Comparison of ENCODE assay signal across 8 cellular contexts in genomic region chr1:33460947-33461629, GRCh38. TPM values are rescaled to one million over a fixed set of nuclear protein-coding genes. Genes with fewer than 3 reads are reported as not detected.
DNase-seq lines count a peak whose midpoint lies in the region; ATAC-seq and TF ChIP-seq lines count a peak whose summit lies in the region.

No MANE protein-coding gene starts in this region.

- H3K4me2 ChIP-seq in PC-9: 0 out of 2 replicates have a peak overlapping the region, but pooled peaks have one; percentile 37
- no peak overlapping the region for H3K4me2 ChIP-seq in PC-3 (ENCODE audit: low read length)

- H3K9me3 ChIP-seq in PC-9 (ENCODE audit: insufficient read depth, low read depth) (no peaks in the 10 kb centered on the region), muscle layer of duodenum (ENCODE audit: control insufficient read depth in 1 of 2, low read length in 2 of 2) (no peaks in the 10 kb centered on the region), PC-3 (ENCODE audit: low read length) (no peaks in the 10 kb centered on the region)

- CTCF ChIA-PET in PC-9 (lab: Charles Lee) (no interaction called here), PC-3 (lab: Charles Lee) (no interaction called here)

- H3K27me3 ChIP-seq in PC-9 (ENCODE audit: insufficient read depth, low read depth) (no peaks in the 10 kb centered on the region), muscle layer of duodenum (ENCODE audit: low read depth, low read length) (no peaks in the 10 kb centered on the region), PC-3 (ENCODE audit: low read length) (no peaks in the 10 kb centered on the region)

- peak; percentile 65 for DNase-seq in GM13976 (ENCODE audit: low spot score)
- DNase-seq in PC-9: no peak
- DNase-seq in NCI-H1105 (lab: John Stamatoyannopoulos, UW): no peak
- DNase-seq in NCI-H1105 treated with DMSO at 0.1 percent for 48 hours (lab: John Stamatoyannopoulos, UW): no peak
- DNase-seq in NCI-H1436 treated with DMSO at 0.1 percent for 48 hours (lab: John Stamatoyannopoulos, UW): no peak
- DNase-seq in PC-3: no peak

- H2AFZ ChIP-seq in PC-9 (no peak overlapping the region), PC-3 (ENCODE audit: low read length) (no peak overlapping the region)

- ATAC-seq in HG02763 (IDR thresholded peaks at IDR 0.05; ENCODE audit: unreplicated experiment): peak; percentile 64
- no peak for ATAC-seq in PC-3

- H3K27ac ChIP-seq in PC-9 (0 out of 2 replicates have a peak overlapping the region, but pooled peaks have one; percentile 64), muscle layer of duodenum (ENCODE audit: low read length) (peak overlapping the region; percentile 79), PC-3 (ENCODE audit: low read length) (no peak overlapping the region)

- in situ Hi-C loops in GM13976 (cut with MboI; ENCODE audit: low sequenced_read_pairs, unreplicated experiment): no loop called here

- POLR2A ChIA-PET in PC-9 (lab: Charles Lee; ENCODE audit: unreplicated experiment) (interaction anchor here (0.6 kb wide), 2 partner anchors 188 to 335 kb away, joined by 3 to 5 read pairs; no protein-coding TSS in a partner anchor), PC-3 (lab: Charles Lee; ENCODE audit: unreplicated experiment) (no interaction called here)

- H3K36me3 ChIP-seq in PC-9 (ENCODE audit: low read depth): no peaks in the 10 kb centered on the region
- H3K36me3 ChIP-seq in muscle layer of duodenum (ENCODE audit: control insufficient read depth in 1 of 2, insufficient read depth in 2 of 2, low read length in 2 of 2): no peaks in the 10 kb centered on the region
- no peaks in the 10 kb centered on the region for H3K36me3 ChIP-seq in PC-3 (ENCODE audit: low read depth, low read length)

- intact Hi-C loops in PC-9 (cut with micrococcal nuclease; ENCODE audit: unreplicated experiment): no loop called here
- intact Hi-C loops in PC-3 (cut with micrococcal nuclease): no loop called here

- H3F3A ChIP-seq in PC-9 (ENCODE audit: insufficient read depth, low read depth) (peaks cover 17% of the 10 kb centered on the region; the same call in 1 of the 2 replicates), PC-3 (ENCODE audit: low read length, unreplicated experiment) (no peaks in the 10 kb centered on the region)

- H3K9me2 ChIP-seq in PC-9 (ENCODE audit: insufficient read depth) (no peaks in the 10 kb centered on the region), PC-3 (replicated peaks; ENCODE audit: low read length) (no peaks in the 10 kb centered on the region)

- no peak overlapping the region for H3K9ac ChIP-seq in PC-3 (ENCODE audit: low read length)

- H3K79me2 ChIP-seq in PC-9 (ENCODE audit: low read depth) (no peaks in the 10 kb centered on the region), PC-3 (ENCODE audit: low read length) (no peaks in the 10 kb centered on the region)

- H3K4me1 ChIP-seq in PC-9 (replicated peaks; ENCODE audit: insufficient read depth) (peaks cover 27% of the 10 kb centered on the region), muscle layer of duodenum (ENCODE audit: control insufficient read depth in 1 of 2, insufficient read depth in 2 of 2, low read length in 2 of 2) (peaks cover 7 to 10% of the 10 kb centered on the region in 2 donors), PC-3 (ENCODE audit: insufficient read depth, low read length) (peaks cover 28% of the 10 kb centered on the region)

- TF ChIP-seq CTCF in GM13976 (IDR thresholded peaks at IDR 0.05; ENCODE audit: borderline replicate concordance, control extremely low read depth, extremely low read depth, insufficient read depth, missing control alignments) (no peak), PC-9 (conservative IDR thresholded peaks at IDR 0.05) (no peak), PC-3 (conservative IDR thresholded peaks at IDR 0.05; ENCODE audit: low read depth, low read length) (no peak)

- H3K4me3 ChIP-seq in PC-9 (no peak overlapping the region), muscle layer of duodenum (ENCODE audit: low read depth in 1 of 2, low read length in 2 of 2) (peak overlapping the region in 1 of 2 donors; percentile 21), PC-3 (ENCODE audit: low read length) (no peak overlapping the region)

- BruUV-seq in PC-9 (replicated peaks; lab: Mats Ljungman, UMichigan) (no TSS peak), PC-3 (replicated peaks; lab: Mats Ljungman, UMichigan) (no TSS peak)

- no peaks in the 10 kb centered on the region for H4K20me1 ChIP-seq in PC-9 (ENCODE audit: insufficient read depth)
- H4K20me1 ChIP-seq in PC-3 (ENCODE audit: low read length): no peaks in the 10 kb centered on the region

RNA-seq across cellular contexts. Expression of gene ZSCAN20, which starts 11.4 kb away (rescaled TPM):
- total RNA-seq in PC-9 (2021): 6.0 and 6.4 TPM in 2 replicates
- total RNA-seq in PC-3 (2014; rRNA removed): 0.84 and 1.6 TPM in 2 replicates

RNA-seq across cellular contexts. Expression of gene PHC2, which starts 30.2 kb away (rescaled TPM):
- 45.4 and 48.1 TPM in 2 replicates for total RNA-seq in PC-9 (2021)
- 125 and 134 TPM in 2 replicates for total RNA-seq in PC-3 (2014; rRNA removed)
